ENCODE assay signal across 20 cellular contexts in genomic region chr14:58307597-58308316, GRCh38. TPM values are rescaled to one million over a fixed set of nuclear protein-coding genes. Genes with fewer than 3 reads are reported as not detected.
DNase-seq lines count a peak whose midpoint lies in the region; ATAC-seq, FAIRE-seq and TF ChIP-seq lines count a peak whose summit lies in the region.
"Had no signal": no experiment of that assay in that cellular context is flagged by ENCODE, and none has a peak within 500 bp of the region (broad histone marks: within the 10 kb centered on the region; RNA-seq: fewer than 3 reads in every experiment).

No MANE protein-coding gene starts in this region.

- no peak overlapping the region for H3K4me3 Mint-ChIP-seq in endodermal cell
- H3K4me3 Mint-ChIP-seq: B cell; CD4-positive, CD25-positive, alpha-beta regulatory T cell; CD8-positive, alpha-beta memory T cell; GM23338; H9; HFFc6 had no signal

- intact Hi-C loops in right lobe of liver (cut with DNase I) (no loop called here), HepG2 (cut with micrococcal nuclease; ENCODE audit: unreplicated experiment) (no loop called here)

- H3K27ac Mint-ChIP-seq in endodermal cell, result peak overlapping the region; percentile 70
- H3K27ac Mint-ChIP-seq: B cell, GM23338, H9, HFFc6 had no signal

- peaks cover 0 to 54% (median 21%) of the 10 kb centered on the region in 4 donors for H3K36me3 ChIP-seq in right lobe of liver
- H3K36me3 ChIP-seq in HepG2 (replicated peaks in 1 of 2; ENCODE audit: control insufficient read depth in 1 of 2, insufficient read depth in 2 of 2, low read length in 2 of 2), result peaks cover 5 to 52% of the 10 kb centered on the region in 2 experiments
- H3K36me3 ChIP-seq in endodermal cell (ENCODE audit: control insufficient read depth, insufficient read depth, low read length), result peaks cover 78% of the 10 kb centered on the region

- H3K27me3 ChIP-seq in right lobe of liver (no peaks in the 10 kb centered on the region), HepG2 (ENCODE audit: control insufficient read depth in 1 of 2, insufficient read depth in 2 of 2, low read length in 2 of 2) (no peaks in the 10 kb centered on the region), endodermal cell (ENCODE audit: control insufficient read depth, insufficient read depth, low read length, poor library complexity, severe bottlenecking) (no peaks in the 10 kb centered on the region)
- H3K27me3 ChIP-seq: BLaER1 had no signal

- H3K27me3 Mint-ChIP-seq in endodermal cell (ENCODE audit: insufficient read depth), result no peaks in the 10 kb centered on the region
- H3K27me3 Mint-ChIP-seq: B cell; CD4-positive, CD25-positive, alpha-beta regulatory T cell; CD8-positive, alpha-beta memory T cell had no signal

- H3K4me1 ChIP-seq in right lobe of liver, result peaks cover 0 to 15% (median 0%) of the 10 kb centered on the region in 4 donors
- H3K4me1 ChIP-seq in HepG2 (ENCODE audit: insufficient read depth, low read length), result no peaks in the 10 kb centered on the region
- H3K4me1 ChIP-seq in endodermal cell (ENCODE audit: control insufficient read depth, insufficient read depth, low read length), result no peaks in the 10 kb centered on the region
- H3K4me1 ChIP-seq: BLaER1 had no signal

- FAIRE-seq in HepG2 (lab: Jason Lieb, UNC), result no peak
- peak; percentile 8 for FAIRE-seq in GM19239 (lab: Jason Lieb, UNC)
- FAIRE-seq in GM12892 (lab: Jason Lieb, UNC), result no peak

- no peak for TF ChIP-seq EP300 in HepG2 (IDR thresholded peaks at IDR 0.05; ENCODE audit: low read depth in 2 of 2, low read length in 2 of 2)
- TF ChIP-seq EP300 in HepG2 (CRISPR knock-in tag; IDR thresholded peaks at IDR 0.05; ENCODE audit: borderline replicate concordance), result no peak

- WGBS in right lobe of liver (ENCODE audit: insufficient coverage, low coverage, low lambda C conversion rate, missing lambda C conversion rate), result 51% methylated on average over 8 of the region's 8 CpGs
- WGBS in HepG2 (ENCODE audit: low lambda C conversion rate), result 92% methylated on average over 8 of the region's 8 CpGs
- WGBS in endodermal cell (ENCODE audit: insufficient coverage in 1 of 2, insufficient read length in 1 of 2), 2 experiments, result 92 to 99% methylated on average over 4 to 6 of the region's 8 CpGs

- H3K4me3 ChIP-seq in right lobe of liver (no peak overlapping the region), HepG2 (replicated peaks in 1 of 3; ENCODE audit: insufficient read depth in 1 of 3, low read depth in 2 of 3, low read length in 3 of 3) (no peak overlapping the region), endodermal cell (ENCODE audit: low read length) (no peak overlapping the region)
- H3K4me3 ChIP-seq: BLaER1, GM23338 had no signal

- H3K9ac ChIP-seq in HepG2 (ENCODE audit: insufficient read depth, low read depth, low read length) (no peak overlapping the region), endodermal cell (ENCODE audit: extremely low read depth, low read length, poor library complexity, severe bottlenecking) (no peak overlapping the region)
- H3K9ac ChIP-seq: BLaER1 had no signal

- peaks cover 43% of the 10 kb centered on the region for H3K36me3 Mint-ChIP-seq in endodermal cell (ENCODE audit: low read depth)

- H3K9me3 ChIP-seq in right lobe of liver (no peaks in the 10 kb centered on the region), HepG2 (ENCODE audit: low read length) (no peaks in the 10 kb centered on the region), endodermal cell (ENCODE audit: control insufficient read depth, low read length) (no peaks in the 10 kb centered on the region)
- H3K9me3 ChIP-seq: BLaER1 had no signal

- no peak for DNase-seq in right lobe of liver
- no peak for DNase-seq in HepG2 (ENCODE audit: low spot score)
- no peak for DNase-seq in GM19239 (ENCODE audit: insufficient read length, low spot score)
- DNase-seq in endodermal cell, result no peak
- DNase-seq in EL, result no peak
- no peak for DNase-seq in middle frontal gyrus (ENCODE audit: extremely low spot score, low spot score)
- DNase-seq in GM12892 (ENCODE audit: insufficient read length), result no peak
- DNase-seq: Calu3; CD4-positive, CD25-positive, alpha-beta regulatory T cell; CD8-positive, alpha-beta memory T cell; COR-L47; DMS53; DMS79 treated with DMSO at 0.1 percent for 48 hours; H9; HFFc6 had no signal

- peaks cover 2% of the 10 kb centered on the region for H3K4me1 Mint-ChIP-seq in endodermal cell
- H3K4me1 Mint-ChIP-seq: GM23338, H9 had no signal

- H4K20me1 ChIP-seq in HepG2 (ENCODE audit: insufficient read depth, low read length), result peaks cover 6% of the 10 kb centered on the region; the same call in 1 of the 2 replicates

- ATAC-seq in right lobe of liver (peak; percentile 40 to 72 (median 60)), HepG2 (no peak)
- ATAC-seq: GM23338, HCT116 had no signal

- in situ Hi-C loops in HepG2 (cut with HindIII; ENCODE audit: extremely low pct_ligation_motif_present, low pct_unique_long_range_greater_than_20kb), result no loop called here

- no peak for TF ChIP-seq POLR2A in right lobe of liver (IDR thresholded peaks at IDR 0.05)
- no peak for TF ChIP-seq POLR2A in HepG2 (IDR thresholded peaks at IDR 0.05; ENCODE audit: insufficient read depth in 1 of 2, low read depth in 2 of 2, low read length in 2 of 2)
- no peak for TF ChIP-seq POLR2A in GM12892 (IDR thresholded peaks at IDR 0.05; ENCODE audit: low read depth, low read length)

- CTCF ChIA-PET in HepG2 (lab: Yijun Ruan, JAX; ENCODE audit: low intra/inter-chr PET ratio, low total read pairs), result no interaction called here

- H3K4me2 ChIP-seq in HepG2 (ENCODE audit: low read depth, low read length), result no peak overlapping the region
- H3K4me2 ChIP-seq: BLaER1, GM23338 had no signal

- H2AFZ ChIP-seq in HepG2 (ENCODE audit: low read length), result no peak overlapping the region
- H2AFZ ChIP-seq: GM23338 had no signal

- no peaks in the 10 kb centered on the region for H3K9me3 Mint-ChIP-seq in endodermal cell
- H3K9me3 Mint-ChIP-seq: CD4-positive, CD25-positive, alpha-beta regulatory T cell; CD8-positive, alpha-beta memory T cell; GM23338; H9; HFFc6 had no signal

- POLR2A ChIA-PET in HepG2 (lab: Yijun Ruan, JAX), result interaction anchor here (2.0 kb wide), 1 partner anchor 10 kb away, joined by 6 read pairs; the partner anchor contains the start of gene ARID4A

- BruUV-seq in HepG2 (replicated peaks; lab: Mats Ljungman, UMichigan), result no TSS peak

- TF ChIP-seq CTCF in right lobe of liver (IDR thresholded peaks at IDR 0.05) (no peak), HepG2 (CRISPR knock-in tag; IDR thresholded peaks at IDR 0.05) (no peak), endodermal cell (conservative IDR thresholded peaks at IDR 0.05) (no peak)

- peaks cover 15% of the 10 kb centered on the region for H3K79me2 ChIP-seq in HepG2 (ENCODE audit: insufficient read depth, low read length)

- H3K27ac ChIP-seq in right lobe of liver, result no peak overlapping the region
- H3K27ac ChIP-seq in HepG2 (ENCODE audit: extremely low read length, insufficient read depth, low read length), result no peak overlapping the region
- H3K27ac ChIP-seq in endodermal cell (ENCODE audit: low read depth, low read length), result no peak overlapping the region
- H3K27ac ChIP-seq: BLaER1, C4-2B had no signal

- no peak for TF ChIP-seq RAD21 in HepG2 (CRISPR knock-in tag; IDR thresholded peaks at IDR 0.05)

TF ChIP-seq in HepG2, 621 proteins besides CTCF, POLR2A, EP300 and RAD21:
- TF ChIP-seq FOXO1 (CRISPR knock-in tag; IDR thresholded peaks at IDR 0.05) (no peak), ZNF180 (CRISPR knock-in tag; IDR thresholded peaks at IDR 0.05; ENCODE audit: borderline replicate concordance, low read depth) (no peak), MTERF4 (CRISPR knock-in tag; IDR thresholded peaks at IDR 0.05) (no peak)

RNA-seq across cellular contexts. Expression of gene ARID4A, which starts 9.4 kb away (rescaled TPM):
- total RNA-seq in right lobe of liver, result 10 to 100 TPM in 4 of 6 experiments, 1 to 10 TPM in 2; 7.6 to 22.1 (median 15.7) TPM
- 9.7 and 9.9 TPM in 2 replicates for total RNA-seq in HepG2 (2016; rRNA removed; fragmentation: Illumina TruSeq; extraction: Trizol)
- 27.6 and 35.2 TPM in 2 replicates for total RNA-seq in HepG2 (2016; cell fraction: cytosol; rRNA removed; fragmentation: Illumina TruSeq; extraction: Trizol; ENCODE audit: low read depth)
- 8.3 and 10.4 TPM in 2 replicates for total RNA-seq in HepG2 (2016; cell fraction: insoluble cytoplasmic fraction; rRNA removed; fragmentation: Illumina TruSeq; extraction: Trizol)
- total RNA-seq in HepG2 (2016; cell fraction: membrane; rRNA removed; fragmentation: Illumina TruSeq; extraction: Trizol), result 10.1 and 11.0 TPM in 2 replicates
- total RNA-seq in HepG2 (2016; cell fraction: nucleus; rRNA removed; fragmentation: Illumina TruSeq; extraction: Trizol), result 20.6 and 24.9 TPM in 2 replicates
- polyA plus RNA-seq in HepG2 (2011; rRNA removed), result 6.2 and 7.2 TPM in 2 replicates
- polyA plus RNA-seq in HepG2 (2011; cell fraction: cytosol; rRNA removed), result 1.9 and 3.0 TPM in 2 replicates
- 11.9 and 12.4 TPM in 2 replicates for polyA plus RNA-seq in HepG2 (2011; cell fraction: nucleus; rRNA removed)
- 9.0 and 12.9 TPM in 2 replicates for polyA plus RNA-seq in HepG2 (2012)
- 0.31 and 0.49 TPM in 2 replicates for polyA plus RNA-seq in HepG2 (2016; cell fraction: cytosol; fragmentation: Illumina TruSeq; extraction: Trizol; ENCODE audit: low read depth)
- polyA plus RNA-seq in HepG2 (2016; cell fraction: insoluble cytoplasmic fraction; fragmentation: Illumina TruSeq; extraction: Trizol; ENCODE audit: low read depth), result 10.4 and 10.9 TPM in 2 replicates
- 1.0 and 1.1 TPM in 2 replicates for polyA plus RNA-seq in HepG2 (2016; cell fraction: membrane; fragmentation: Illumina TruSeq; extraction: Trizol; ENCODE audit: low read depth)
- 25.3 and 34.6 TPM in 2 replicates for polyA plus RNA-seq in HepG2 (2016; cell fraction: nucleus; fragmentation: Illumina TruSeq; extraction: Trizol; ENCODE audit: insufficient read depth, low read depth)
- 5.8 and 8.2 TPM in 2 replicates for polyA minus RNA-seq in HepG2 (2011; rRNA and poly(A)+ RNA removed; ENCODE audit: low replicate concordance)
- polyA minus RNA-seq in HepG2 (2011; cell fraction: cytosol; rRNA and poly(A)+ RNA removed), result 6.2 and 8.8 TPM in 2 replicates
- 73.2 and 80.9 TPM in 2 replicates for polyA minus RNA-seq in HepG2 (2011; cell fraction: nucleus; rRNA and poly(A)+ RNA removed)
- total RNA-seq in endodermal cell, result 10 to 100 TPM; 22.1 to 24.5 TPM
- 14.7 TPM for polyA plus RNA-seq in endodermal cell (2013, experiment 1 of 2)
- polyA plus RNA-seq in endodermal cell (2013, experiment 2 of 2), result 13.6 TPM
- polyA plus RNA-seq in GM12892 (2012; ENCODE audit: missing spikeins), result 12.7 TPM
